15 cellular contexts compared by ENCODE assay signal in genomic region chr9:96056221-96056620, GRCh38.
"Had no signal": no experiment of that assay in that cellular context is flagged by ENCODE, and none has a peak within 500 bp of the region (broad histone marks: within the 10 kb centered on the region; RNA-seq: fewer than 3 reads in every experiment).

No MANE protein-coding gene starts in this region.

- DNase-seq: activated naive CD4-positive, alpha-beta T cell treated with Interleukin-2 at 50 U/mL for 16 hours; activated T-cell treated with anti-CD3 and anti-CD28 coated beads for 4 hours; adrenal gland; foreskin keratinocyte; mesendoderm; nephron progenitor cell; right cardiac atrium; spleen; SW 1271; T-helper 9 cell had no signal

- H3K4me3 ChIP-seq: adrenal gland, cardiac muscle cell, esophagus muscularis mucosa, prostate gland, spleen, thoracic aorta had no signal

- H3K36me3 ChIP-seq: adrenal gland, cardiac muscle cell, esophagus muscularis mucosa, prostate gland, spleen, thoracic aorta had no signal

- H3K27ac ChIP-seq: adrenal gland, cardiac muscle cell, esophagus muscularis mucosa, foreskin keratinocyte, prostate gland, spleen, thoracic aorta had no signal

- ATAC-seq: activated CD4-positive, CD25-positive, alpha-beta regulatory T cell treated with anti-CD3 and anti-CD28 coated beads, Interleukin-2, amount 50 U/mL, for 24 hours; foreskin keratinocyte; right cardiac atrium had no signal

- H3K4me1 ChIP-seq: adrenal gland, foreskin keratinocyte, prostate gland had no signal

- H3K9me3 ChIP-seq: adrenal gland, esophagus muscularis mucosa, prostate gland, thoracic aorta had no signal

- H3K27me3 ChIP-seq: adrenal gland, cardiac muscle cell, esophagus muscularis mucosa, foreskin keratinocyte, spleen had no signal
